In the genomic region with DNA sequence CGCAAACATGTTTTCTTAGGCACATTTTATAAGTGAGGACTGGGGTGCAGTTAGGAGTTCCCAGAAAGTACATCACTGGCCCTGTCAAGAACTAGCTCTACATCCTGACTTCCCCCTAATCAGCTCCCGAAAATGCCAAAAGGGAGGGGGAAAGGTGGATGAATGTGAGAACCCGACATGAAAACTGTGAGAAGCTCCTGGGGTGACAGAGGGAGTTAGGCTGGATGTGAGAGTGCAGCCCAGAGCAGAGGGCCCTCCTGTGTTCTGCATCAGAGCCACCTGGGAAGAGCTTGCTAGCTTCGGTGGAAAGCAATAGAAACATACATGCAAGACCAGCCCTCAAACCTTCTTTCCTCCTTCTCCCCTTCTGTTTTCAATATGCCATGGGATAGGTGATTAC, we compare ENCODE assay signal across 18 cellular contexts. TPM values are rescaled to one million over a fixed set of nuclear protein-coding genes. Genes with fewer than 3 reads are reported as not detected.
DNase-seq lines count a peak whose midpoint lies in the region; ATAC-seq, FAIRE-seq and TF ChIP-seq lines count a peak whose summit lies in the region.
"Had no signal": no experiment of that assay in that cellular context is flagged by ENCODE, and none has a peak within 500 bp of the region (broad histone marks: within the 10 kb centered on the region; RNA-seq: fewer than 3 reads in every experiment).

No MANE protein-coding gene starts in this region.

- peak; percentile 83 for ATAC-seq in GM23338
- ATAC-seq: HCT116 had no signal

- TF ChIP-seq EP300 in H1 (IDR thresholded peaks at IDR 0.05; ENCODE audit: borderline replicate concordance in 1 of 2, low read depth in 2 of 2, low read length in 2 of 2) (no peak), neural cell (conservative IDR thresholded peaks at IDR 0.05; ENCODE audit: poor library complexity, severe bottlenecking) (no peak)

- peaks cover 20% of the 10 kb centered on the region; the same call in 2 of the 3 replicates for H3K4me1 Mint-ChIP-seq in GM23338
- no peaks in the 10 kb centered on the region for H3K4me1 Mint-ChIP-seq in activated naive CD8-positive, alpha-beta T cell treated with anti-CD3 and anti-CD28 coated beads for 36 hours
- H3K4me1 Mint-ChIP-seq: CD4-positive, alpha-beta memory T cell had no signal

- no peak overlapping the region for H3K4me3 Mint-ChIP-seq in GM23338
- H3K4me3 Mint-ChIP-seq in activated naive CD8-positive, alpha-beta T cell treated with anti-CD3 and anti-CD28 coated beads for 36 hours, result no peak overlapping the region
- H3K4me3 Mint-ChIP-seq: CD4-positive, alpha-beta memory T cell had no signal

- H3K18ac ChIP-seq in H1 (ENCODE audit: extremely low read depth, low read length), result no peak overlapping the region

- no peak overlapping the region for H2AK5ac ChIP-seq in H1 (ENCODE audit: low read depth, low read length)

- peaks cover 18% of the 10 kb centered on the region for H3K4me1 ChIP-seq in GM23338 (ENCODE audit: insufficient read depth)
- peaks cover 18% of the 10 kb centered on the region for H3K4me1 ChIP-seq in HUES48 (ENCODE audit: control insufficient read depth, insufficient read depth, low read length)
- peaks cover 3 to 10% (median 5%) of the 10 kb centered on the region in 4 experiments; a peak in 6 of 7 replicates for H3K4me1 ChIP-seq in H1 (replicated peaks in 1 of 4; ENCODE audit: control insufficient read depth in 3 of 4, insufficient read depth in 4 of 4, low read length in 3 of 4)
- H3K4me1 ChIP-seq in hepatocyte (ENCODE audit: insufficient read depth), result no peaks in the 10 kb centered on the region
- H3K4me1 ChIP-seq: BE2C had no signal

- no peaks in the 10 kb centered on the region for H3K27me3 Mint-ChIP-seq in GM23338 (ENCODE audit: insufficient read depth, low read depth, poor library complexity)
- H3K27me3 Mint-ChIP-seq in activated naive CD8-positive, alpha-beta T cell treated with anti-CD3 and anti-CD28 coated beads for 36 hours, result peaks cover 28% of the 10 kb centered on the region

- H3F3A ChIP-seq in GM23338 (replicated peaks; ENCODE audit: low read depth) (no peaks in the 10 kb centered on the region), neural cell (ENCODE audit: insufficient read depth, low read length, poor library complexity, severe bottlenecking) (no peaks in the 10 kb centered on the region)

- H2BK5ac ChIP-seq in H1 (ENCODE audit: low read depth, low read length), result no peak overlapping the region

- TF ChIP-seq POLR2A in H1 (IDR thresholded peaks at IDR 0.05; ENCODE audit: control extremely low read depth in 1 of 2, low read depth in 2 of 2, low read length in 2 of 2), result no peak

- CTCF ChIA-PET in H1 (lab: Charles Lee; ENCODE audit: partially characterized antibody), result interaction anchor here (0.6 to 1.2 kb wide), 2 partner anchors 32 to 324 kb away, joined by 3 to 5 read pairs; no protein-coding TSS in a partner anchor

- H3K56ac ChIP-seq in H1 (replicated peaks; ENCODE audit: insufficient read length, low read depth, low read length), result no peak overlapping the region

- H3K23me2 ChIP-seq in H1 (ENCODE audit: low read depth, low read length), result no peaks in the 10 kb centered on the region

- FAIRE-seq in H1 (lab: Jason Lieb, UNC), result no peak
- FAIRE-seq: A204.1, G401.6, GM12891 had no signal

- H4K5ac ChIP-seq in H1 (ENCODE audit: insufficient read length, low read depth, low read length), result no peak overlapping the region

- no peak overlapping the region for H3K23ac ChIP-seq in H1 (ENCODE audit: insufficient read length)

- no peak overlapping the region for H2BK20ac ChIP-seq in H1 (ENCODE audit: low read length)

- H3K4me3 ChIP-seq in GM23338 (peak overlapping the region; percentile 25; the same call in 1 of the 2 replicates), HUES48 (ENCODE audit: low read depth, low read length) (no peak overlapping the region), H1 (ENCODE audit: extremely low read depth in 1 of 4, insufficient read depth in 2 of 4, low read depth in 3 of 4, low read length in 4 of 4) (no peak overlapping the region), neural cell (ENCODE audit: low read length) (no peak overlapping the region), hepatocyte (no peak overlapping the region)

- TF ChIP-seq CTCF in GM23338 (conservative IDR thresholded peaks at IDR 0.05; ENCODE audit: low read depth in 2 of 2) (no peak), H1 (IDR thresholded peaks at IDR 0.05; ENCODE audit: control extremely low read depth in 1 of 3, insufficient read depth in 1 of 3, low read depth in 1 of 3, low read length in 3 of 3) (no peak), neural cell (IDR thresholded peaks at IDR 0.05; ENCODE audit: poor library complexity, severe bottlenecking) (no peak), hepatocyte (IDR thresholded peaks at IDR 0.05; ENCODE audit: poor library complexity) (no peak)

- H3K9ac ChIP-seq in HUES48 (ENCODE audit: low read depth, low read length) (no peak overlapping the region), H1 (replicated peaks in 1 of 4; ENCODE audit: extremely low read depth in 1 of 4, low read depth in 3 of 4, low read length in 3 of 4) (no peak overlapping the region), neural cell (ENCODE audit: low read length) (peak overlapping the region; percentile 32)

- H2AFZ ChIP-seq in GM23338 (no peak overlapping the region), H1 (ENCODE audit: low read length) (peak overlapping the region; percentile 42; the same call in 1 of the 2 replicates), neural cell (ENCODE audit: low read depth, low read length) (no peak overlapping the region), hepatocyte (no peak overlapping the region)

- H3K9me2 ChIP-seq in GM23338 (ENCODE audit: insufficient read depth) (no peaks in the 10 kb centered on the region), neural cell (ENCODE audit: insufficient read depth, low read length) (no peaks in the 10 kb centered on the region), hepatocyte (replicated peaks; ENCODE audit: insufficient read depth) (no peaks in the 10 kb centered on the region)

- no peak overlapping the region for H3K14ac ChIP-seq in H1 (ENCODE audit: insufficient read length)

- H3K4me2 ChIP-seq in GM23338 (peak overlapping the region; percentile 35), H1 (ENCODE audit: insufficient read depth in 1 of 2, low read depth in 2 of 2, low read length in 2 of 2) (0 out of 4 replicates have a peak overlapping the region, but pooled peaks of 1 of the 2 experiments have one; percentile 13), neural cell (ENCODE audit: low read length) (no peak overlapping the region), hepatocyte (no peak overlapping the region)

- no peaks in the 10 kb centered on the region for H3K36me3 Mint-ChIP-seq in GM23338 (ENCODE audit: low read depth)
- no peaks in the 10 kb centered on the region for H3K36me3 Mint-ChIP-seq in activated naive CD8-positive, alpha-beta T cell treated with anti-CD3 and anti-CD28 coated beads for 36 hours
- H3K36me3 Mint-ChIP-seq: CD4-positive, alpha-beta memory T cell had no signal

- H3K27ac ChIP-seq in GM23338 (ENCODE audit: low read depth) (no peak overlapping the region), HUES48 (ENCODE audit: low read depth, low read length) (peak overlapping the region; percentile 5), H1 (ENCODE audit: low read depth, low read length) (no peak overlapping the region), neural cell (ENCODE audit: low read length) (peak overlapping the region; percentile 77), hepatocyte (no peak overlapping the region)
- H3K27ac ChIP-seq: C4-2B had no signal

- H3K27ac Mint-ChIP-seq in GM23338, result no peak overlapping the region
- no peak overlapping the region for H3K27ac Mint-ChIP-seq in activated naive CD8-positive, alpha-beta T cell treated with anti-CD3 and anti-CD28 coated beads for 36 hours
- H3K27ac Mint-ChIP-seq: CD4-positive, alpha-beta memory T cell had no signal

- no peak overlapping the region for H2BK12ac ChIP-seq in H1 (ENCODE audit: low read depth, low read length)

- H3K79me2 ChIP-seq in GM23338 (replicated peaks; ENCODE audit: insufficient read depth), result no peaks in the 10 kb centered on the region
- H3K79me2 ChIP-seq in H1 (ENCODE audit: control insufficient read depth in 1 of 2, insufficient read depth in 2 of 2, low read length in 2 of 2), result no peaks in the 10 kb centered on the region
- H3K79me2 ChIP-seq in neural cell (replicated peaks; ENCODE audit: insufficient read depth, low read length), result no peaks in the 10 kb centered on the region
- no peaks in the 10 kb centered on the region for H3K79me2 ChIP-seq in hepatocyte

- DNase-seq in GM23338 (ENCODE audit: low spot score) (peak; percentile 27), H1 (ENCODE audit: low read depth in 1 of 2, low spot score in 2 of 2) (no peak), hepatocyte (ENCODE audit: low spot score) (no peak), NCI-H2107 treated with DMSO at 0.1 percent for 48 hours (lab: John Stamatoyannopoulos, UW; ENCODE audit: unreplicated experiment) (no peak)
- DNase-seq in activated naive CD8-positive, alpha-beta T cell treated with anti-CD3 and anti-CD28 coated beads for 36 hours, result no peak
- DNase-seq: BE2C; CD4-positive, alpha-beta memory T cell; DMS79 treated with DMSO at 0.1 percent for 48 hours; EL; GOT3; IMR-90 had no signal

- no peak overlapping the region for H4K8ac ChIP-seq in H1 (ENCODE audit: extremely low read depth, insufficient read depth, low read length)

- H3K9me3 ChIP-seq in HUES48 (ENCODE audit: control insufficient read depth, insufficient read depth, low read length) (no peaks in the 10 kb centered on the region), H1 (ENCODE audit: insufficient read depth in 2 of 2, low read depth in 1 of 2, low read length in 1 of 2) (no peaks in the 10 kb centered on the region), neural cell (ENCODE audit: low read length) (no peaks in the 10 kb centered on the region), hepatocyte (ENCODE audit: low read depth) (no peaks in the 10 kb centered on the region)
- H3K9me3 ChIP-seq: BE2C had no signal

- H3K4ac ChIP-seq in H1 (replicated peaks; ENCODE audit: insufficient read length, low read depth, low read length), result no peak overlapping the region

- POLR2A ChIA-PET in H1 (lab: Charles Lee; ENCODE audit: partially characterized antibody), result no interaction called here

- H3K79me1 ChIP-seq in H1 (ENCODE audit: low read depth, low read length), result no peaks in the 10 kb centered on the region

- H3K27me3 ChIP-seq in GM23338 (ENCODE audit: insufficient read depth) (no peaks in the 10 kb centered on the region), HUES48 (ENCODE audit: control insufficient read depth, insufficient read depth, low read length) (no peaks in the 10 kb centered on the region; the same call in 1 of the 2 replicates), H1 (replicated peaks in 1 of 4; ENCODE audit: control insufficient read depth in 3 of 4, extremely low read depth in 1 of 4, insufficient read depth in 3 of 4, low read length in 3 of 4) (no peaks in the 10 kb centered on the region; a peak in 1 of 7 replicates), neural cell (ENCODE audit: insufficient read depth, low read depth, low read length) (no peaks in the 10 kb centered on the region), hepatocyte (peaks cover 31% of the 10 kb centered on the region)
- H3K27me3 ChIP-seq: BE2C had no signal

- H3K36me3 ChIP-seq in GM23338 (ENCODE audit: insufficient read depth) (no peaks in the 10 kb centered on the region), HUES48 (ENCODE audit: control insufficient read depth, insufficient read depth, low read length) (no peaks in the 10 kb centered on the region), H1 (ENCODE audit: control insufficient read depth in 2 of 4, insufficient read depth in 4 of 4, low read length in 3 of 4) (no peaks in the 10 kb centered on the region), neural cell (ENCODE audit: insufficient read depth, low read length) (no peaks in the 10 kb centered on the region), hepatocyte (replicated peaks; ENCODE audit: insufficient read depth, low read depth) (no peaks in the 10 kb centered on the region)
- H3K36me3 ChIP-seq: BE2C had no signal

- no peak overlapping the region for H4K91ac ChIP-seq in H1 (replicated peaks; ENCODE audit: insufficient read length, low read length)

- H2BK120ac ChIP-seq in H1 (replicated peaks; ENCODE audit: low read depth, low read length), result no peak overlapping the region

- TF ChIP-seq RAD21 in H1 (IDR thresholded peaks at IDR 0.05 in 1 of 2, conservative IDR thresholded peaks at IDR 0.05 in 1 of 2; ENCODE audit: low read depth in 2 of 2, low read length in 2 of 2) (no peak; a peak in 1 of 4 replicates), neural cell (conservative IDR thresholded peaks at IDR 0.05) (no peak)

- H4K20me1 ChIP-seq in GM23338 (replicated peaks; ENCODE audit: insufficient read depth) (no peaks in the 10 kb centered on the region), H1 (replicated peaks in 1 of 2; ENCODE audit: control insufficient read depth in 1 of 2, insufficient read depth in 2 of 2, low read length in 2 of 2) (no peaks in the 10 kb centered on the region), neural cell (ENCODE audit: insufficient read depth) (no peaks in the 10 kb centered on the region), hepatocyte (ENCODE audit: insufficient read depth, poor library complexity, severe bottlenecking) (no peaks in the 10 kb centered on the region)

- 56% methylated on average over 4 of the region's 4 CpGs; no CpG with 5 or more reads in 1 of the 2 experiments for WGBS in H1 (ENCODE audit: extremely low coverage in 1 of 2, insufficient coverage in 1 of 2, insufficient read length in 1 of 2, insufficient replicate concordance in 2 of 2, low coverage in 1 of 2, low lambda C conversion rate in 2 of 2, missing lambda C conversion rate in 1 of 2), 2 experiments
- WGBS in hepatocyte (ENCODE audit: low lambda C conversion rate, missing lambda C conversion rate), result 58% methylated on average over 4 of the region's 4 CpGs

- H2BK15ac ChIP-seq in H1 (ENCODE audit: low read length), result no peak overlapping the region

- H3K9me3 Mint-ChIP-seq in GM23338, result no peaks in the 10 kb centered on the region
- H3K9me3 Mint-ChIP-seq in activated naive CD8-positive, alpha-beta T cell treated with anti-CD3 and anti-CD28 coated beads for 36 hours, result no peaks in the 10 kb centered on the region

RNA-seq across cellular contexts. Expression of gene SEM1, which starts 30.5 kb away (rescaled TPM):
- 29.7 and 71.7 TPM in 2 replicates for total RNA-seq in GM23338 (2014; rRNA removed; shearing (Covaris generic))
- 1,042 and 1,089 TPM in 2 replicates for polyA plus RNA-seq in GM23338 (2016; fragmentation: Nextera tagmentation; extraction: Ambion mirVana)
- 75.3 and 80.2 TPM in 2 replicates for total RNA-seq in H1 (2021; fragmentation: NEBNext Ultra II Directional; extraction: Animal tissue kit (Norgen Biotek cat#: 25700))
- polyA plus RNA-seq in H1 (2011; rRNA removed), result 9.6 and 20.8 TPM in 2 replicates
- polyA plus RNA-seq in H1 (2011; cell fraction: cytosol; rRNA removed), result 207 TPM
- polyA plus RNA-seq in H1 (2011; cell fraction: nucleus; rRNA removed), result 6.5 TPM
- 253 to 814 TPM (median 543 TPM) in 4 replicates for polyA plus RNA-seq in H1 (2012, experiment 1 of 2)
- 70.9 TPM for polyA plus RNA-seq in H1 (2012, experiment 2 of 2)
- 158 TPM for polyA plus RNA-seq in H1 (2013, experiment 1 of 2)
- polyA plus RNA-seq in H1 (2013, experiment 2 of 2), result 184 TPM
- polyA minus RNA-seq in H1 (2011; rRNA and poly(A)+ RNA removed), result 5.5 and 13.6 TPM in 2 replicates
- 36.6 TPM for polyA minus RNA-seq in H1 (2011; cell fraction: cytosol; rRNA and poly(A)+ RNA removed)
- polyA minus RNA-seq in H1 (2011; cell fraction: nucleus; rRNA and poly(A)+ RNA removed), result 13.1 TPM
- 37.4 and 49.2 TPM in 2 replicates for polyA plus RNA-seq in neural cell
- 26.8 and 33.7 TPM in 2 replicates for polyA minus RNA-seq in neural cell
- 22.0 and 26.8 TPM in 2 replicates for total RNA-seq in hepatocyte
- 262 and 288 TPM in 2 replicates for polyA plus RNA-seq in hepatocyte
- total RNA-seq in activated naive CD8-positive, alpha-beta T cell treated with anti-CD3 and anti-CD28 coated beads for 36 hours, result 10 to 100 TPM; 35.9 to 42.6 TPM

Comparison
In these comparisons a context has a peak if more than half of its experiments do, and no peak if none do; other contexts are left out.
1. H3K27ac ChIP-seq: peak in HUES48 (single experiment) and neural cell (single experiment); none in GM23338 (single experiment), H1 (single experiment) and hepatocyte (single experiment).